ENCODE assay signal across 1 cellular context in the genomic region with DNA sequence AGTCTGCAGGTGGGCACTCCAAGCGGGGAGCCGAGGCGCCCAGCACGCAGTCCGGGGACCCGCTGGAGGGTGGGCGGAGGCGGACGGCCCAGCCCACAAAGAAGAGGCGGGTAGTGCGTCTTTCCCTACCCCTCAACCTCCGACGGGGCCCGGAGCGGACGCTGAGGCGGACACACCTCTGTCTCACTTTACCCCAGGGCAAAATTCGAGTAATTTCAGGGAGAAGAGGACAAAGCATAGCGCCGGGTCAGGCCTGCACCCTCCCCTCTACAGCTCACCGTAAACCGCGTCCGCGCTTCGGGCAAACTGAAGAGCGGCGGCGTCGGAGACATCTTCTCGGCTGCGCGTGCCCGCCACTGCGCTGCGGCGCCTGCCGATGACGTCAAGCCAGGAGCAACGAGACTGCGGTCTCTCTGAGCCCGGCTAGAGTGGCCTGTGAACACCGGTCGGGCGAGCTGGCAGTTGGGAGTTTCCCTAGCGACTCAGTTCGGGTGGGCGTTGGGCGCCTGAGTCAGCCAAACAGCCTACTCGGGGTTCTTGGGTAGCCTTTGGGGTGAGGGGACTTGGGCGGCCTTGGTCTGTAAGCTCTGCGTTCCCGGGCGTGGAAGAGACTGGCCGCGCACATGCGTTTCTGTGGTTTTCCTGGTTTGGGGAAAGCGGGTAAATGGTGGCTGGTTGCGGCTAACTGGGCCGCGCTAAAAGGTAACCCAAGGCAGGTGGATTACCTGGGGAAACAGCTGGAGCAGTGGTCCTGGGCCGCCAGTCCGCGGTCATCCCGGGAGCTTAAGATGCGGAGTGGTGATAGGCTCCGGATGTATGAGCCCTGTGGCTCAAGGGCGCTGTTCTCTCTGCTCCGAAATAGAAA.
A peak's percentile ranks its signal among the peaks of the same experiment; 100 is the strongest.
TF ChIP-seq lines count a peak whose summit lies in the region.

A gene with protein sequence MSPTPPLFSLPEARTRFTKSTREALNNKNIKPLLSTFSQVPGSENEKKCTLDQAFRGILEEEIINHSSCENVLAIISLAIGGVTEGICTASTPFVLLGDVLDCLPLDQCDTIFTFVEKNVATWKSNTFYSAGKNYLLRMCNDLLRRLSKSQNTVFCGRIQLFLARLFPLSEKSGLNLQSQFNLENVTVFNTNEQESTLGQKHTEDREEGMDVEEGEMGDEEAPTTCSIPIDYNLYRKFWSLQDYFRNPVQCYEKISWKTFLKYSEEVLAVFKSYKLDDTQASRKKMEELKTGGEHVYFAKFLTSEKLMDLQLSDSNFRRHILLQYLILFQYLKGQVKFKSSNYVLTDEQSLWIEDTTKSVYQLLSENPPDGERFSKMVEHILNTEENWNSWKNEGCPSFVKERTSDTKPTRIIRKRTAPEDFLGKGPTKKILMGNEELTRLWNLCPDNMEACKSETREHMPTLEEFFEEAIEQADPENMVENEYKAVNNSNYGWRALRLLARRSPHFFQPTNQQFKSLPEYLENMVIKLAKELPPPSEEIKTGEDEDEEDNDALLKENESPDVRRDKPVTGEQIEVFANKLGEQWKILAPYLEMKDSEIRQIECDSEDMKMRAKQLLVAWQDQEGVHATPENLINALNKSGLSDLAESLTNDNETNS (minus strand): TSS at position 360 of the 865 bp plus-strand sequence. CDS start 28 bp downstream, at position 332.

TF ChIP-seq in K562, 482 proteins besides CTCF, POLR2A, EP300 and RAD21 (continued from another document and continues in another):
- TF ChIP-seq CREB1 (IDR thresholded peaks at IDR 0.05), result peak; percentile 98
- peak; percentile 100 for TF ChIP-seq CREB1 (CRISPR knock-in tag; IDR thresholded peaks at IDR 0.05)
- 0 out of 2 replicates have a peak, but pooled peaks have one; percentile 46 for TF ChIP-seq SMAD3 (CRISPR knock-in tag; conservative IDR thresholded peaks at IDR 0.05)
- peak in 1 of 2 experiments; percentile 13; a peak in 1 of 4 replicates for TF ChIP-seq ETV6 (IDR thresholded peaks at IDR 0.05; ENCODE audit: borderline replicate concordance in 1 of 2, low read depth in 2 of 2, low read length in 1 of 2)
- no peak; the same call in 1 of the 2 replicates for TF ChIP-seq ETV6 (CRISPR knock-in tag; IDR thresholded peaks at IDR 0.05; ENCODE audit: borderline replicate concordance)
- peak; percentile 93 for TF ChIP-seq SIN3B (IDR thresholded peaks at IDR 0.05; ENCODE audit: low read depth)
- peak; percentile 30; the same call in 1 of the 2 replicates for TF ChIP-seq RUNX1 (IDR thresholded peaks at IDR 0.05; ENCODE audit: low read depth)
- TF ChIP-seq, protein P1, sequence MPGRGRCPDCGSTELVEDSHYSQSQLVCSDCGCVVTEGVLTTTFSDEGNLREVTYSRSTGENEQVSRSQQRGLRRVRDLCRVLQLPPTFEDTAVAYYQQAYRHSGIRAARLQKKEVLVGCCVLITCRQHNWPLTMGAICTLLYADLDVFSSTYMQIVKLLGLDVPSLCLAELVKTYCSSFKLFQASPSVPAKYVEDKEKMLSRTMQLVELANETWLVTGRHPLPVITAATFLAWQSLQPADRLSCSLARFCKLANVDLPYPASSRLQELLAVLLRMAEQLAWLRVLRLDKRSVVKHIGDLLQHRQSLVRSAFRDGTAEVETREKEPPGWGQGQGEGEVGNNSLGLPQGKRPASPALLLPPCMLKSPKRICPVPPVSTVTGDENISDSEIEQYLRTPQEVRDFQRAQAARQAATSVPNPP (IDR thresholded peaks at IDR 0.05; ENCODE audit: borderline replicate concordance, insufficient read depth, insufficient read length), result no peak
- TF ChIP-seq RFX7 (CRISPR knock-in tag; IDR thresholded peaks at IDR 0.05), result 0 out of 2 replicates have a peak, but pooled peaks have one; percentile 13
- peak; percentile 97 for TF ChIP-seq CXXC5 (CRISPR knock-in tag; IDR thresholded peaks at IDR 0.05)
- TF ChIP-seq, protein P2, sequence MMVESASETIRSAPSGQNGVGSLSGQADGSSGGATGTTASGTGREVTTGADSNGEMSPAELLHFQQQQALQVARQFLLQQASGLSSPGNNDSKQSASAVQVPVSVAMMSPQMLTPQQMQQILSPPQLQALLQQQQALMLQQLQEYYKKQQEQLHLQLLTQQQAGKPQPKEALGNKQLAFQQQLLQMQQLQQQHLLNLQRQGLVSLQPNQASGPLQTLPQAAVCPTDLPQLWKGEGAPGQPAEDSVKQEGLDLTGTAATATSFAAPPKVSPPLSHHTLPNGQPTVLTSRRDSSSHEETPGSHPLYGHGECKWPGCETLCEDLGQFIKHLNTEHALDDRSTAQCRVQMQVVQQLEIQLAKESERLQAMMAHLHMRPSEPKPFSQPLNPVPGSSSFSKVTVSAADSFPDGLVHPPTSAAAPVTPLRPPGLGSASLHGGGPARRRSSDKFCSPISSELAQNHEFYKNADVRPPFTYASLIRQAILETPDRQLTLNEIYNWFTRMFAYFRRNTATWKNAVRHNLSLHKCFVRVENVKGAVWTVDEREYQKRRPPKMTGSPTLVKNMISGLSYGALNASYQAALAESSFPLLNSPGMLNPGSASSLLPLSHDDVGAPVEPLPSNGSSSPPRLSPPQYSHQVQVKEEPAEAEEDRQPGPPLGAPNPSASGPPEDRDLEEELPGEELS (CRISPR knock-in tag; IDR thresholded peaks at IDR 0.05; ENCODE audit: borderline replicate concordance), result peak; percentile 95
- TF ChIP-seq, protein P3, sequence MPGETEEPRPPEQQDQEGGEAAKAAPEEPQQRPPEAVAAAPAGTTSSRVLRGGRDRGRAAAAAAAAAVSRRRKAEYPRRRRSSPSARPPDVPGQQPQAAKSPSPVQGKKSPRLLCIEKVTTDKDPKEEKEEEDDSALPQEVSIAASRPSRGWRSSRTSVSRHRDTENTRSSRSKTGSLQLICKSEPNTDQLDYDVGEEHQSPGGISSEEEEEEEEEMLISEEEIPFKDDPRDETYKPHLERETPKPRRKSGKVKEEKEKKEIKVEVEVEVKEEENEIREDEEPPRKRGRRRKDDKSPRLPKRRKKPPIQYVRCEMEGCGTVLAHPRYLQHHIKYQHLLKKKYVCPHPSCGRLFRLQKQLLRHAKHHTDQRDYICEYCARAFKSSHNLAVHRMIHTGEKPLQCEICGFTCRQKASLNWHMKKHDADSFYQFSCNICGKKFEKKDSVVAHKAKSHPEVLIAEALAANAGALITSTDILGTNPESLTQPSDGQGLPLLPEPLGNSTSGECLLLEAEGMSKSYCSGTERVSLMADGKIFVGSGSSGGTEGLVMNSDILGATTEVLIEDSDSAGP (CRISPR knock-in tag; IDR thresholded peaks at IDR 0.05), result no peak; the same call in 1 of the 2 replicates
- peak; percentile 94 for TF ChIP-seq POLR2B (IDR thresholded peaks at IDR 0.05; ENCODE audit: low read depth, partially characterized antibody)
- TF ChIP-seq, protein P4, sequence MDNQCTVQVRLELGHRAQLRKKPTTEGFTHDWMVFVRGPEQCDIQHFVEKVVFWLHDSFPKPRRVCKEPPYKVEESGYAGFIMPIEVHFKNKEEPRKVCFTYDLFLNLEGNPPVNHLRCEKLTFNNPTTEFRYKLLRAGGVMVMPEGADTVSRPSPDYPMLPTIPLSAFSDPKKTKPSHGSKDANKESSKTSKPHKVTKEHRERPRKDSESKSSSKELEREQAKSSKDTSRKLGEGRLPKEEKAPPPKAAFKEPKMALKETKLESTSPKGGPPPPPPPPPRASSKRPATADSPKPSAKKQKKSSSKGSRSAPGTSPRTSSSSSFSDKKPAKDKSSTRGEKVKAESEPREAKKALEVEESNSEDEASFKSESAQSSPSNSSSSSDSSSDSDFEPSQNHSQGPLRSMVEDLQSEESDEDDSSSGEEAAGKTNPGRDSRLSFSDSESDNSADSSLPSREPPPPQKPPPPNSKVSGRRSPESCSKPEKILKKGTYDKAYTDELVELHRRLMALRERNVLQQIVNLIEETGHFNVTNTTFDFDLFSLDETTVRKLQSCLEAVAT (IDR thresholded peaks at IDR 0.05), result peak; percentile 83 to 87
- peak; percentile 47 to 89 (median 82) for TF ChIP-seq YY1 (IDR thresholded peaks at IDR 0.05; ENCODE audit: borderline replicate concordance in 1 of 3, control insufficient read depth in 1 of 3, extremely low read depth in 1 of 3, insufficient read depth in 3 of 3, insufficient read length in 1 of 3, insufficient replicate concordance in 2 of 3, low read depth in 1 of 3, low read length in 2 of 3)
- no peak for TF ChIP-seq ZNF696 (CRISPR knock-in tag; conservative IDR thresholded peaks at IDR 0.05)
- peak; percentile 42; the same call in 1 of the 2 replicates for TF ChIP-seq DMBX1 (CRISPR knock-in tag; IDR thresholded peaks at IDR 0.05; ENCODE audit: borderline replicate concordance)
- TF ChIP-seq PML (IDR thresholded peaks at IDR 0.05; ENCODE audit: low read length), result peak; percentile 86
- TF ChIP-seq, protein P5, sequence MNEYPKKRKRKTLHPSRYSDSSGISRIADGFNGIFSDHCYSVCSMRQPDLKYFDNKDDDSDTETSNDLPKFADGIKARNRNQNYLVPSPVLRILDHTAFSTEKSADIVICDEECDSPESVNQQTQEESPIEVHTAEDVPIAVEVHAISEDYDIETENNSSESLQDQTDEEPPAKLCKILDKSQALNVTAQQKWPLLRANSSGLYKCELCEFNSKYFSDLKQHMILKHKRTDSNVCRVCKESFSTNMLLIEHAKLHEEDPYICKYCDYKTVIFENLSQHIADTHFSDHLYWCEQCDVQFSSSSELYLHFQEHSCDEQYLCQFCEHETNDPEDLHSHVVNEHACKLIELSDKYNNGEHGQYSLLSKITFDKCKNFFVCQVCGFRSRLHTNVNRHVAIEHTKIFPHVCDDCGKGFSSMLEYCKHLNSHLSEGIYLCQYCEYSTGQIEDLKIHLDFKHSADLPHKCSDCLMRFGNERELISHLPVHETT (CRISPR knock-in tag; conservative IDR thresholded peaks at IDR 0.05 in 1 of 2, IDR thresholded peaks at IDR 0.05 in 1 of 2), result peak in 1 of 2 experiments; percentile 51; a peak in 1 of 4 replicates
- TF ChIP-seq ZNF77 (CRISPR knock-in tag; IDR thresholded peaks at IDR 0.05), result no peak
- TF ChIP-seq, protein P6, sequence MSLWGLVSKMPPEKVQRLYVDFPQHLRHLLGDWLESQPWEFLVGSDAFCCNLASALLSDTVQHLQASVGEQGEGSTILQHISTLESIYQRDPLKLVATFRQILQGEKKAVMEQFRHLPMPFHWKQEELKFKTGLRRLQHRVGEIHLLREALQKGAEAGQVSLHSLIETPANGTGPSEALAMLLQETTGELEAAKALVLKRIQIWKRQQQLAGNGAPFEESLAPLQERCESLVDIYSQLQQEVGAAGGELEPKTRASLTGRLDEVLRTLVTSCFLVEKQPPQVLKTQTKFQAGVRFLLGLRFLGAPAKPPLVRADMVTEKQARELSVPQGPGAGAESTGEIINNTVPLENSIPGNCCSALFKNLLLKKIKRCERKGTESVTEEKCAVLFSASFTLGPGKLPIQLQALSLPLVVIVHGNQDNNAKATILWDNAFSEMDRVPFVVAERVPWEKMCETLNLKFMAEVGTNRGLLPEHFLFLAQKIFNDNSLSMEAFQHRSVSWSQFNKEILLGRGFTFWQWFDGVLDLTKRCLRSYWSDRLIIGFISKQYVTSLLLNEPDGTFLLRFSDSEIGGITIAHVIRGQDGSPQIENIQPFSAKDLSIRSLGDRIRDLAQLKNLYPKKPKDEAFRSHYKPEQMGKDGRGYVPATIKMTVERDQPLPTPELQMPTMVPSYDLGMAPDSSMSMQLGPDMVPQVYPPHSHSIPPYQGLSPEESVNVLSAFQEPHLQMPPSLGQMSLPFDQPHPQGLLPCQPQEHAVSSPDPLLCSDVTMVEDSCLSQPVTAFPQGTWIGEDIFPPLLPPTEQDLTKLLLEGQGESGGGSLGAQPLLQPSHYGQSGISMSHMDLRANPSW (CRISPR knock-in tag; IDR thresholded peaks at IDR 0.05), result no peak
- peak; percentile 57; the same call in 1 of the 2 replicates for TF ChIP-seq KLF13 (tag; IDR thresholded peaks at IDR 0.05; ENCODE audit: borderline replicate concordance, low read depth)
- TF ChIP-seq, protein P7, sequence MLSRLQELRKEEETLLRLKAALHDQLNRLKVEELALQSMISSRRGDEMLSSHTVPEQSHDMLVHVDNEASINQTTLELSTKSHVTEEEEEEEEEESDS (CRISPR knock-in tag; IDR thresholded peaks at IDR 0.05), result no peak
- peak; percentile 2; the same call in 1 of the 2 replicates for TF ChIP-seq CHD2 (IDR thresholded peaks at IDR 0.05; ENCODE audit: low read depth, low read length)
- TF ChIP-seq ZNF253 (CRISPR knock-in tag; conservative IDR thresholded peaks at IDR 0.05), result no peak
- TF ChIP-seq, protein P8, sequence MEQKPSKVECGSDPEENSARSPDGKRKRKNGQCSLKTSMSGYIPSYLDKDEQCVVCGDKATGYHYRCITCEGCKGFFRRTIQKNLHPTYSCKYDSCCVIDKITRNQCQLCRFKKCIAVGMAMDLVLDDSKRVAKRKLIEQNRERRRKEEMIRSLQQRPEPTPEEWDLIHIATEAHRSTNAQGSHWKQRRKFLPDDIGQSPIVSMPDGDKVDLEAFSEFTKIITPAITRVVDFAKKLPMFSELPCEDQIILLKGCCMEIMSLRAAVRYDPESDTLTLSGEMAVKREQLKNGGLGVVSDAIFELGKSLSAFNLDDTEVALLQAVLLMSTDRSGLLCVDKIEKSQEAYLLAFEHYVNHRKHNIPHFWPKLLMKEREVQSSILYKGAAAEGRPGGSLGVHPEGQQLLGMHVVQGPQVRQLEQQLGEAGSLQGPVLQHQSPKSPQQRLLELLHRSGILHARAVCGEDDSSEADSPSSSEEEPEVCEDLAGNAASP (IDR thresholded peaks at IDR 0.05), result no peak
- no peak for TF ChIP-seq MAFG (tag; conservative IDR thresholded peaks at IDR 0.05)
- TF ChIP-seq ZNF347 (CRISPR knock-in tag; IDR thresholded peaks at IDR 0.05; ENCODE audit: low read depth), result no peak
- peak; percentile 44; the same call in 1 of the 2 replicates for TF ChIP-seq SREBF2 (CRISPR knock-in tag; IDR thresholded peaks at IDR 0.05)
- peak; percentile 97 for TF ChIP-seq SUPT5H (IDR thresholded peaks at IDR 0.05)
- no peak for TF ChIP-seq KDM4B (IDR thresholded peaks at IDR 0.05; ENCODE audit: borderline replicate concordance in 2 of 2, low read depth in 1 of 2)
- no peak; the same call in 1 of the 2 replicates for TF ChIP-seq TGIF2 (CRISPR knock-in tag; IDR thresholded peaks at IDR 0.05)
- no peak for TF ChIP-seq ILK (tag; IDR thresholded peaks at IDR 0.05; ENCODE audit: borderline replicate concordance, low read depth)
- TF ChIP-seq FOXA3 (CRISPR knock-in tag; conservative IDR thresholded peaks at IDR 0.05 in 1 of 2, IDR thresholded peaks at IDR 0.05 in 1 of 2), result peak in 1 of 2 experiments; percentile 65; a peak in 2 of 4 replicates
- TF ChIP-seq SMARCB1 (IDR thresholded peaks at IDR 0.05; ENCODE audit: insufficient read length, low read depth), result no peak
- TF ChIP-seq GABPA (tag; conservative IDR thresholded peaks at IDR 0.05; ENCODE audit: low read depth), result peak; percentile 62
- no peak for TF ChIP-seq CBFA2T3 (IDR thresholded peaks at IDR 0.05)
- TF ChIP-seq ZNF830 (CRISPR knock-in tag; IDR thresholded peaks at IDR 0.05), result no peak
